Comparison of ENCODE assay signal across 31 cellular contexts in genomic region chr2:83364264-83364663, GRCh38.
DNase-seq lines count a peak whose midpoint lies in the region; ATAC-seq, FAIRE-seq and TF ChIP-seq lines count a peak whose summit lies in the region.
"Had no signal": no experiment of that assay in that cellular context is flagged by ENCODE, and none has a peak within 500 bp of the region (broad histone marks: within the 10 kb centered on the region; RNA-seq: fewer than 3 reads in every experiment).

No MANE protein-coding gene starts in this region.

- no TSS peak for BruUV-seq in MCF 10A (replicated peaks; lab: Mats Ljungman, UMichigan)
- BruUV-seq in mammary epithelial cell (replicated peaks; lab: Mats Ljungman, UMichigan): no TSS peak
- no TSS peak for BruUV-seq in PC-3 (replicated peaks; lab: Mats Ljungman, UMichigan)

- no peaks in the 10 kb centered on the region for H3K27me3 Mint-ChIP-seq in MCF 10A (ENCODE audit: insufficient read depth, unreplicated experiment)
- H3K27me3 Mint-ChIP-seq: activated CD8-positive, alpha-beta memory T cell treated with anti-CD3 and anti-CD28 coated beads, Interleukin-2, amount 10 ng/mL, durations not matched to agents 7 days and 5 days had no signal

- ATAC-seq in PC-3 (no peak), HG03571 (IDR thresholded peaks at IDR 0.05; ENCODE audit: unreplicated experiment) (no peak)
- ATAC-seq: activated CD8-positive, alpha-beta memory T cell treated with anti-CD3 and anti-CD28 coated beads, Interleukin-2, amount 10 ng/mL, durations not matched to agents 7 days and 5 days; left cardiac atrium; stimulated activated naive CD8-positive, alpha-beta T cell treated with anti-CD3 and anti-CD28 coated beads, Interleukin-15, Interleukin-2, amounts not matched to agents 100 U/mL and 50 U/mL, for 24 hours had no signal

- POLR2A ChIA-PET in MCF 10A (lab: Yijun Ruan, JAX): no interaction called here
- POLR2A ChIA-PET in PC-3 (lab: Charles Lee; ENCODE audit: unreplicated experiment): no interaction called here

- WGBS in mammary epithelial cell (ENCODE audit: low coverage, missing lambda C conversion rate): 3% methylated on average over 2 of the region's 2 CpGs

- dilution Hi-C loops in mammary epithelial cell (cut with HindIII; ENCODE audit: low sequenced_read_pairs): no loop called here

- no peak overlapping the region for H2AFZ ChIP-seq in mammary epithelial cell (ENCODE audit: low read depth, low read length)
- H2AFZ ChIP-seq in PC-3 (ENCODE audit: low read length): no peak overlapping the region
- no peak overlapping the region for H2AFZ ChIP-seq in fibroblast of lung (ENCODE audit: low read length)

- intact Hi-C loops in MCF 10A (cut with micrococcal nuclease) (no loop called here), mammary epithelial cell (cut with micrococcal nuclease) (no loop called here), PC-3 (cut with micrococcal nuclease) (no loop called here)

- DNase-seq in MCF 10A (ENCODE audit: unreplicated experiment): peak; percentile 16
- no peak for DNase-seq in mammary epithelial cell
- DNase-seq in PC-3: peak; percentile 10
- peak; percentile 15 to 33 for DNase-seq in fibroblast of lung (ENCODE audit: low read depth in 2 of 2)
- peak; percentile 2 for DNase-seq in urothelium cell line (ENCODE audit: low spot score)
- DNase-seq in iPS-NIHi7 (ENCODE audit: extremely low spot score): no peak
- DNase-seq in NOMO-1 treated with dmso at 0.1 percent for 144 hours (lab: John Stamatoyannopoulos, UW; ENCODE audit: unreplicated experiment): no peak
- DNase-seq: 8988T; activated CD4-positive, alpha-beta T cell treated with anti-CD3 and anti-CD28 coated beads, Interleukin-2, amount 50 U/mL, for 1 hour; activated CD4-positive, CD25-positive, alpha-beta regulatory T cell; activated CD8-positive, alpha-beta memory T cell treated with anti-CD3 and anti-CD28 coated beads, Interleukin-2, amount 10 ng/mL, durations not matched to agents 7 days and 5 days; activated naive CD4-positive, alpha-beta T cell treated with Interleukin-2 at 50 U/mL for 16 hours; activated T-cell treated with anti-CD3 and anti-CD28 coated beads, Interleukin-2, amount 50 U/mL, for 48 hours; BE2C; DMS153; esophagus squamous epithelium; hippocampal formation; immature natural killer cell; left cardiac atrium; NCI-H1105; NCI-H187 treated with DMSO at 0.1 percent for 48 hours; NCI-H2171; NCI-H510A; stimulated activated naive CD8-positive, alpha-beta T cell treated with anti-CD3 and anti-CD28 coated beads, Interleukin-15, Interleukin-2, amounts not matched to agents 100 U/mL and 50 U/mL, for 24 hours; uterus had no signal

- no peaks in the 10 kb centered on the region for H4K20me1 ChIP-seq in mammary epithelial cell (ENCODE audit: insufficient read depth, low read length)
- H4K20me1 ChIP-seq in PC-3 (ENCODE audit: low read length): no peaks in the 10 kb centered on the region
- no peaks in the 10 kb centered on the region for H4K20me1 ChIP-seq in fibroblast of lung (ENCODE audit: control insufficient read depth, extremely low read depth, insufficient read depth, low read length)

- H3K4me1 ChIP-seq in mammary epithelial cell (ENCODE audit: insufficient read depth, low read length): no peaks in the 10 kb centered on the region
- H3K4me1 ChIP-seq in PC-3 (ENCODE audit: insufficient read depth, low read length): no peaks in the 10 kb centered on the region; the same call in 1 of the 2 replicates
- no peaks in the 10 kb centered on the region for H3K4me1 ChIP-seq in fibroblast of lung (ENCODE audit: control insufficient read depth, extremely low read depth, insufficient read depth, low read length)
- H3K4me1 ChIP-seq: BE2C, esophagus squamous epithelium, uterus had no signal

- H3K79me2 ChIP-seq in mammary epithelial cell (ENCODE audit: insufficient read depth, low read length) (no peaks in the 10 kb centered on the region), PC-3 (ENCODE audit: low read length) (no peaks in the 10 kb centered on the region), fibroblast of lung (ENCODE audit: control insufficient read depth, insufficient read depth, low read length) (no peaks in the 10 kb centered on the region)

- H3K4me1 Mint-ChIP-seq in MCF 10A (ENCODE audit: insufficient read depth, unreplicated experiment): peaks cover 11% of the 10 kb centered on the region
- H3K4me1 Mint-ChIP-seq: activated CD8-positive, alpha-beta memory T cell treated with anti-CD3 and anti-CD28 coated beads, Interleukin-2, amount 10 ng/mL, durations not matched to agents 7 days and 5 days; immature natural killer cell; nephron had no signal

- H3K9ac ChIP-seq in mammary epithelial cell (ENCODE audit: insufficient read depth, low read length) (no peak overlapping the region), PC-3 (ENCODE audit: low read length) (no peak overlapping the region), fibroblast of lung (ENCODE audit: insufficient read depth, low read length) (no peak overlapping the region)

- peaks cover 7% of the 10 kb centered on the region for H3K9me3 Mint-ChIP-seq in MCF 10A (ENCODE audit: unreplicated experiment)

- peak overlapping the region; percentile 46 for H3K27ac Mint-ChIP-seq in MCF 10A (ENCODE audit: low read depth, unreplicated experiment)
- H3K27ac Mint-ChIP-seq: activated CD8-positive, alpha-beta memory T cell treated with anti-CD3 and anti-CD28 coated beads, Interleukin-2, amount 10 ng/mL, durations not matched to agents 7 days and 5 days; immature natural killer cell; nephron; T-helper 1 cell treated with Interleukin-12 subunit alpha and Interleukin-12 subunit beta and Interleukin-4 antibody, amounts not matched to agents 30 μg/mL and 1 μg/mL, for 36 hours had no signal

- no peak overlapping the region for H3K4me2 ChIP-seq in mammary epithelial cell (ENCODE audit: insufficient read depth, low read depth, low read length)
- H3K4me2 ChIP-seq in PC-3 (ENCODE audit: low read length): no peak overlapping the region
- no peak overlapping the region for H3K4me2 ChIP-seq in fibroblast of lung (ENCODE audit: extremely low read depth, insufficient read depth, low read length)

- H3K36me3 ChIP-seq in mammary epithelial cell (ENCODE audit: insufficient read depth, low read length) (no peaks in the 10 kb centered on the region), PC-3 (ENCODE audit: low read depth, low read length) (no peaks in the 10 kb centered on the region), fibroblast of lung (ENCODE audit: control insufficient read depth, insufficient read depth, low read length) (no peaks in the 10 kb centered on the region)
- H3K36me3 ChIP-seq: BE2C, esophagus squamous epithelium, uterus had no signal

- no peaks in the 10 kb centered on the region for H3K36me3 Mint-ChIP-seq in MCF 10A (ENCODE audit: insufficient read depth, unreplicated experiment)
- H3K36me3 Mint-ChIP-seq: activated CD8-positive, alpha-beta memory T cell treated with anti-CD3 and anti-CD28 coated beads, Interleukin-2, amount 10 ng/mL, durations not matched to agents 7 days and 5 days had no signal

- no peaks in the 10 kb centered on the region for H3K27me3 ChIP-seq in mammary epithelial cell (ENCODE audit: insufficient read depth, low read length)
- no peaks in the 10 kb centered on the region for H3K27me3 ChIP-seq in PC-3 (ENCODE audit: low read length)
- H3K27me3 ChIP-seq in fibroblast of lung (ENCODE audit: control insufficient read depth, insufficient read depth, low read length): no peaks in the 10 kb centered on the region
- H3K27me3 ChIP-seq: BE2C, esophagus squamous epithelium, uterus had no signal

- CTCF ChIA-PET in MCF 10A (lab: Yijun Ruan, JAX): no interaction called here
- CTCF ChIA-PET in mammary epithelial cell (lab: Charles Lee; ENCODE audit: low non-redundant PET): no interaction called here
- CTCF ChIA-PET in PC-3 (lab: Charles Lee): no interaction called here

- FAIRE-seq in urothelium cell line (lab: Jason Lieb, UNC): no peak

- H3F3A ChIP-seq in PC-3 (ENCODE audit: low read length, unreplicated experiment): no peaks in the 10 kb centered on the region

- H3K4me3 Mint-ChIP-seq in MCF 10A (ENCODE audit: unreplicated experiment): no peak overlapping the region
- H3K4me3 Mint-ChIP-seq: activated CD8-positive, alpha-beta memory T cell treated with anti-CD3 and anti-CD28 coated beads, Interleukin-2, amount 10 ng/mL, durations not matched to agents 7 days and 5 days; immature natural killer cell; nephron; T-helper 1 cell treated with Interleukin-12 subunit alpha and Interleukin-12 subunit beta and Interleukin-4 antibody, amounts not matched to agents 30 μg/mL and 1 μg/mL, for 36 hours had no signal

- H3K27ac ChIP-seq in mammary epithelial cell (ENCODE audit: insufficient read depth, low read depth, low read length) (no peak overlapping the region), PC-3 (ENCODE audit: low read length) (no peak overlapping the region), fibroblast of lung (ENCODE audit: insufficient read depth, low read length) (no peak overlapping the region)
- H3K27ac ChIP-seq: esophagus squamous epithelium, SK-N-MC, skin epidermis, uterus had no signal

- H3K9me3 ChIP-seq in mammary epithelial cell (replicated peaks; ENCODE audit: insufficient read depth, low read length) (no peaks in the 10 kb centered on the region), PC-3 (ENCODE audit: low read length) (no peaks in the 10 kb centered on the region), fibroblast of lung (ENCODE audit: control insufficient read depth, insufficient read depth, low read depth, low read length) (no peaks in the 10 kb centered on the region)
- H3K9me3 ChIP-seq: BE2C, esophagus squamous epithelium, uterus had no signal

- H3K4me3 ChIP-seq in mammary epithelial cell (replicated peaks in 1 of 3; ENCODE audit: insufficient read depth in 1 of 3, low read depth in 2 of 3, low read length in 3 of 3): no peak overlapping the region
- H3K4me3 ChIP-seq in PC-3 (ENCODE audit: low read length): no peak overlapping the region
- no peak overlapping the region for H3K4me3 ChIP-seq in fibroblast of lung (replicated peaks in 1 of 4; ENCODE audit: control extremely low read depth in 1 of 4, insufficient read depth in 1 of 4, low read depth in 3 of 4, low read length in 4 of 4)
- H3K4me3 ChIP-seq: esophagus squamous epithelium, lung, SK-N-MC, skin epidermis, uterus had no signal

- in situ Hi-C loops in mammary epithelial cell (cut with MboI; ENCODE audit: low sequenced_read_pairs in 2 of 2): no loop called here

- no peaks in the 10 kb centered on the region for H3K9me2 ChIP-seq in PC-3 (replicated peaks; ENCODE audit: low read length)

- no peak for TF ChIP-seq CTCF in MCF 10A (IDR thresholded peaks at IDR 0.05; ENCODE audit: unreplicated experiment)
- TF ChIP-seq CTCF in mammary epithelial cell (conservative IDR thresholded peaks at IDR 0.05 in 1 of 2, IDR thresholded peaks at IDR 0.05 in 1 of 2; ENCODE audit: extremely low read depth in 1 of 2, insufficient read depth in 1 of 2, low read depth in 1 of 2, low read length in 2 of 2): no peak
- TF ChIP-seq CTCF in PC-3 (conservative IDR thresholded peaks at IDR 0.05; ENCODE audit: low read depth, low read length): no peak
- no peak for TF ChIP-seq CTCF in fibroblast of lung (conservative IDR thresholded peaks at IDR 0.05 in 1 of 2, IDR thresholded peaks at IDR 0.05 in 1 of 2; ENCODE audit: low read depth in 1 of 2, low read length in 2 of 2)

Comparison
In these comparisons a context has a peak if more than half of its experiments do, and no peak if none do; other contexts are left out.
1. DNase-seq: peak in MCF 10A (single experiment), PC-3 (single experiment), fibroblast of lung (2 of 2) and urothelium cell line (single experiment); none in mammary epithelial cell (single experiment), iPS-NIHi7 (single experiment) and NOMO-1 treated with dmso at 0.1 percent for 144 hours (single experiment).